In genomic region chr5:31632460-31632859, GRCh38 we compare ENCODE assay signal across 8 cellular contexts. TPM values are rescaled to one million over a fixed set of nuclear protein-coding genes. Genes with fewer than 3 reads are reported as not detected.
"Had no signal": no experiment of that assay in that cellular context is flagged by ENCODE, and none has a peak within 500 bp of the region (broad histone marks: within the 10 kb centered on the region; RNA-seq: fewer than 3 reads in every experiment).

No MANE protein-coding gene starts in this region.

- H3K27ac ChIP-seq: GM23248, HL-60 had no signal

- DNase-seq: GM23248, GOT3, H7, HFFc6 had no signal

- H3K9me3 ChIP-seq: HAP-1 had no signal

- H3K36me3 ChIP-seq: HAP-1 had no signal

- H3K4me1 ChIP-seq: HAP-1 had no signal

- H3K9ac ChIP-seq: GM23248 had no signal

- H3K4me3 ChIP-seq: GM23248, HAP-1 had no signal

- ATAC-seq: HCT116, HepG2 had no signal

- H2AFZ ChIP-seq: GM23248 had no signal

RNA-seq across cellular contexts. Expression of gene PDZD2, which starts 6.5 kb away (rescaled TPM):
- total RNA-seq: GM23248, HepG2 had no signal
